Comparison of ENCODE assay signal across 9 cellular contexts in the genomic region with DNA sequence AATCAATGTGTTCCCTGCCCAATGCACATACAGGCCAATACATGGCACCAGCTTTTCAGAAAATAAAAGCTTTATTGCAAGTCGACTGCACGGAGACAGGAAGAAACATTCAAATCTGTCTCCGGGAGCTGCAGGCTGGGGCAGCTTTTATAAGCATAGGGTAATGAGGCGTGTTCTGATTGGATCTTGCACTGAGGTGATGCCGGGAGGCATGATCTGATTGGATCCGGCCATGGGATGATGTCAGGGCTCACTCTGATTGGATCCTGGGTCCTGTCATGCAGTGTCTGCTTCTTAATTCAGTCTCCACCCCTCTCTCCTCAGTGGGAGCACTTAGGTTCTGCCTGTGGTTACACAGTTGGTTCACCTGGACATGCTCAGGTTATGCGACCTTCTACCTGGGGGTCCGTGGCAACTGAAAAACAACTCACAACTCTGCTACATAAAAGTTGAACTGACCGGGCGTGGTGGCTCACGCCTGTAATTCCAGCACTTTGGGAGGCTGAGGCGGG. TPM values are rescaled to one million over a fixed set of nuclear protein-coding genes. Genes with fewer than 3 reads are reported as not detected.
A peak's percentile ranks its signal among the peaks of the same experiment; 100 is the strongest.
DNase-seq lines count a peak whose midpoint lies in the region; ATAC-seq and TF ChIP-seq lines count a peak whose summit lies in the region.
"Had no signal": no experiment of that assay in that cellular context is flagged by ENCODE, and none has a peak within 500 bp of the region (broad histone marks: within the 10 kb centered on the region; RNA-seq: fewer than 3 reads in every experiment).

No MANE protein-coding gene starts in this region.

- H3K27ac Mint-ChIP-seq in Caco-2 (ENCODE audit: unreplicated experiment), result no peak overlapping the region

- H3K27me3 Mint-ChIP-seq in Caco-2 (ENCODE audit: insufficient read depth, unreplicated experiment), result no peaks in the 10 kb centered on the region

- H3K4me1 Mint-ChIP-seq in Caco-2 (ENCODE audit: low read depth, unreplicated experiment), result no peaks in the 10 kb centered on the region

- no peak for ATAC-seq in GM21390 (IDR thresholded peaks at IDR 0.05; ENCODE audit: unreplicated experiment)
- ATAC-seq in HG02588 (IDR thresholded peaks at IDR 0.05; ENCODE audit: unreplicated experiment), result no peak
- no peak for ATAC-seq in HG02973 (IDR thresholded peaks at IDR 0.05; ENCODE audit: unreplicated experiment)

- no TSS peak for BruUV-seq in Caco-2 (replicated peaks; lab: Mats Ljungman, UMichigan)

- POLR2A ChIA-PET in Caco-2 (lab: Charles Lee), result no interaction called here

- H3K9me3 Mint-ChIP-seq in Caco-2 (ENCODE audit: unreplicated experiment), result no peaks in the 10 kb centered on the region

- no peak overlapping the region for H3K4me3 ChIP-seq in Caco-2 (ENCODE audit: low read depth, low read length)
- H3K4me3 ChIP-seq: skin epidermis had no signal

- H3K36me3 ChIP-seq in Caco-2 (ENCODE audit: control insufficient read depth, insufficient read depth, low read length), result no peaks in the 10 kb centered on the region

- CTCF ChIA-PET in Caco-2 (lab: Charles Lee), result no interaction called here

- DNase-seq in Caco-2 (peak; percentile 41 to 71), NCI-H774 (lab: John Stamatoyannopoulos, UW) (peak; percentile 89), germinal center (ENCODE audit: low spot score) (peak; percentile 73), NCI-H1092 (lab: John Stamatoyannopoulos, UW) (no peak)

- no peaks in the 10 kb centered on the region; the same call in 1 of the 2 replicates for H3K4me1 ChIP-seq in Caco-2

- H3K36me3 Mint-ChIP-seq in Caco-2 (ENCODE audit: insufficient read depth, unreplicated experiment), result no peaks in the 10 kb centered on the region

- intact Hi-C loops in Caco-2 (cut with micrococcal nuclease; ENCODE audit: unreplicated experiment), result no loop called here

- no peak overlapping the region for H3K4me3 Mint-ChIP-seq in Caco-2 (ENCODE audit: unreplicated experiment)

- no peak for TF ChIP-seq CTCF in Caco-2 (IDR thresholded peaks at IDR 0.05; ENCODE audit: insufficient read depth in 1 of 2, low read depth in 1 of 2, low read length in 1 of 2, severe bottlenecking in 1 of 2, unreplicated experiment in 1 of 2)

- H3K9me3 ChIP-seq in Caco-2, result no peaks in the 10 kb centered on the region

- H3K27me3 ChIP-seq in Caco-2 (replicated peaks; ENCODE audit: control insufficient read depth, insufficient read depth, low read length), result no peaks in the 10 kb centered on the region

- TF ChIP-seq POLR2A in GM18526 (IDR thresholded peaks at IDR 0.05; ENCODE audit: extremely low read depth, insufficient read length), result peak; percentile 32

RNA-seq across cellular contexts. Expression of a gene that starts 11.8 kb away (rescaled TPM):
- total RNA-seq in Caco-2 (2022), result 15.0 and 16.4 TPM in 2 replicates

RNA-seq across cellular contexts. Expression of a gene that starts 48.0 kb away (rescaled TPM):
- 56.8 and 66.9 TPM in 2 replicates for total RNA-seq in Caco-2 (2022)
